Comparison of ENCODE assay signal across 9 cellular contexts in the genomic region with DNA sequence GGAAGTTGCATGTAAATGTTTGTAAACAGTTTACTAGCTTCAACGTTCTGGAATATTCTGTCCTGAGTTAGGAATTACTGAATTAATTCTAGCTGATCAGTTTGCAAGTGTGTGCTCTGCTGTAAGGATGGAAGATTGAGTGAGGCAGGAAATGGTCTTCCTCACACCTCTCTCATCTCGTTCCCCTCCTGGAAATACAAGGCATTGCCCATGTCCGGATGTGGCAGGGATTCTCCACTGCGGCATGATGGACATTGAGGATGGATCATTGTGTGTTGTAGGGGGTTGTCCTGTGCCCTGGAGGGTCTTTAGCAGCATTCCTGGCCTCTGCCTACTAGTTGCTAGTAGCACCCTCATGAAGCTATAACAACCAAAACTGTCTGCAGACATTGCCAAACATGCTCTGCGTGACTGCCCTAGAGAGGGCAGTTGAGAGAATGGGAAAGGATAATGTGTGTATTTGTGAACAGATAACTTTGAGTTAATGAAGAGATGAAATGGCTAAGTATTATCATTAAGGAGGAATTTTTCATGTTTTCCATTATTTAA. TPM values are rescaled to one million over a fixed set of nuclear protein-coding genes. Genes with fewer than 3 reads are reported as not detected.
A peak's percentile ranks its signal among the peaks of the same experiment; 100 is the strongest.
DNase-seq lines count a peak whose midpoint lies in the region; ATAC-seq and TF ChIP-seq lines count a peak whose summit lies in the region.
"Had no signal": no experiment of that assay in that cellular context is flagged by ENCODE, and none has a peak within 500 bp of the region (broad histone marks: within the 10 kb centered on the region; RNA-seq: fewer than 3 reads in every experiment).

No MANE protein-coding gene starts in this region.

- CTCF ChIA-PET in activated naive CD4-positive, alpha-beta T cell treated with anti-CD3 and anti-CD28 coated beads for 36 hours (lab: Charles Lee) = interaction anchor here (0.7 to 1.9 kb wide), 2 partner anchors 13 to 81 kb away, joined by 4 to 7 read pairs; partner anchors contain the start of gene CA5B

- H3K9me3 Mint-ChIP-seq in activated naive CD4-positive, alpha-beta T cell treated with anti-CD3 and anti-CD28 coated beads for 36 hours = no peaks in the 10 kb centered on the region

- peak; percentile 8 for DNase-seq in activated naive CD4-positive, alpha-beta T cell treated with anti-CD3 and anti-CD28 coated beads for 36 hours
- DNase-seq in activated naive CD4-positive, alpha-beta T cell treated with Interleukin-2 at 50 U/mL for 16 hours = no peak
- DNase-seq in upper lobe of left lung (no peak), right lobe of liver (no peak), left lobe of liver (ENCODE audit: low spot score) (no peak)
- DNase-seq: NCI-H1694 had no signal

- H3K9ac ChIP-seq in muscle layer of colon (ENCODE audit: low read length) = no peak overlapping the region

- ATAC-seq in upper lobe of left lung (ENCODE audit: low FRiP score in 2 of 2) (no peak), right lobe of liver (no peak), HG03378 (IDR thresholded peaks at IDR 0.05; ENCODE audit: unreplicated experiment) (no peak), left lobe of liver (no peak)

- H3K4me1 ChIP-seq in muscle layer of colon (ENCODE audit: insufficient read depth, low read length) (peaks cover 17% of the 10 kb centered on the region), upper lobe of left lung (peaks cover 10 to 33% (median 21%) of the 10 kb centered on the region in 4 donors), right lobe of liver (no peaks in the 10 kb centered on the region)

- TF ChIP-seq POLR2A in upper lobe of left lung (IDR thresholded peaks at IDR 0.05) = no peak
- TF ChIP-seq POLR2A in right lobe of liver (IDR thresholded peaks at IDR 0.05) = no peak

- peaks cover 4% of the 10 kb centered on the region for H3K36me3 ChIP-seq in muscle layer of colon (ENCODE audit: insufficient read depth, low read length)
- no peaks in the 10 kb centered on the region for H3K36me3 ChIP-seq in upper lobe of left lung
- no peaks in the 10 kb centered on the region for H3K36me3 ChIP-seq in right lobe of liver

- H3K9me3 ChIP-seq in muscle layer of colon (ENCODE audit: low read length) (no peaks in the 10 kb centered on the region), upper lobe of left lung (no peaks in the 10 kb centered on the region), right lobe of liver (no peaks in the 10 kb centered on the region)

- peaks cover 2% of the 10 kb centered on the region for H3K36me3 Mint-ChIP-seq in activated naive CD4-positive, alpha-beta T cell treated with anti-CD3 and anti-CD28 coated beads for 36 hours (ENCODE audit: low read depth)

- H3K4me3 ChIP-seq in muscle layer of colon (ENCODE audit: low read depth in 1 of 2, low read length in 2 of 2) = no peak overlapping the region
- peak overlapping the region in 1 of 4 donors; percentile 3 for H3K4me3 ChIP-seq in upper lobe of left lung
- H3K4me3 ChIP-seq in right lobe of liver = no peak overlapping the region

- peak overlapping the region; percentile 7 for H3K27ac ChIP-seq in angular gyrus (ENCODE audit: low read depth, low read length)
- H3K27ac ChIP-seq in muscle layer of colon (ENCODE audit: low read depth, low read length) = peak overlapping the region; percentile 64
- peak overlapping the region; percentile 74 to 92 (median 78) for H3K27ac ChIP-seq in upper lobe of left lung
- H3K27ac ChIP-seq in right lobe of liver = no peak overlapping the region

- no peaks in the 10 kb centered on the region for H3K27me3 Mint-ChIP-seq in activated naive CD4-positive, alpha-beta T cell treated with anti-CD3 and anti-CD28 coated beads for 36 hours (ENCODE audit: low read depth)

- TF ChIP-seq EP300 in upper lobe of left lung (IDR thresholded peaks at IDR 0.05) = no peak

- WGBS in upper lobe of left lung, 2 donors = 24 to 59% methylated on average over 2 to 5 of the region's 5 CpGs
- WGBS in right lobe of liver (ENCODE audit: insufficient coverage, low coverage, low lambda C conversion rate, missing lambda C conversion rate) = 50% methylated on average over 3 of the region's 5 CpGs

- no peak for TF ChIP-seq CTCF in upper lobe of left lung (IDR thresholded peaks at IDR 0.05)
- TF ChIP-seq CTCF in right lobe of liver (IDR thresholded peaks at IDR 0.05) = no peak

- peak overlapping the region; percentile 16 for H3K4me3 Mint-ChIP-seq in activated naive CD4-positive, alpha-beta T cell treated with anti-CD3 and anti-CD28 coated beads for 36 hours

- peak overlapping the region; percentile 92 for H3K27ac Mint-ChIP-seq in activated naive CD4-positive, alpha-beta T cell treated with anti-CD3 and anti-CD28 coated beads for 36 hours

- intact Hi-C loops in activated naive CD4-positive, alpha-beta T cell treated with anti-CD3 and anti-CD28 coated beads for 36 hours (cut with micrococcal nuclease) = loop anchor here (1.0 to 10.0 kb wide), 6 partner anchors 12 to 416 kb away; partner anchors contain the start of genes AP1S2, CA5B, PIGA and PIR
- intact Hi-C loops in right lobe of liver (cut with DNase I) = no loop called here

- peaks cover 65% of the 10 kb centered on the region for H3K4me1 Mint-ChIP-seq in activated naive CD4-positive, alpha-beta T cell treated with anti-CD3 and anti-CD28 coated beads for 36 hours (ENCODE audit: low read depth)

- H3K27me3 ChIP-seq in muscle layer of colon (ENCODE audit: control insufficient read depth in 1 of 2, insufficient read depth in 2 of 2, low read length in 2 of 2) (no peaks in the 10 kb centered on the region), upper lobe of left lung (no peaks in the 10 kb centered on the region), right lobe of liver (no peaks in the 10 kb centered on the region)

RNA-seq across cellular contexts. Expression of gene CA5B, which starts 12.6 kb away (rescaled TPM):
- 1 to 10 TPM; 7.0 to 9.5 TPM for total RNA-seq in activated naive CD4-positive, alpha-beta T cell treated with anti-CD3 and anti-CD28 coated beads for 36 hours
- total RNA-seq in upper lobe of left lung = 10 to 100 TPM in 5 of 6 donors, 1 to 10 TPM in 1; 9.9 to 35.6 (median 17.4) TPM
- 1 to 10 TPM; 1.5 to 4.3 (median 2.8) TPM for total RNA-seq in right lobe of liver
- 1.3 TPM for total RNA-seq in left lobe of liver

RNA-seq across cellular contexts. Expression of gene ZRSR2, which starts 39.6 kb away (rescaled TPM):
- 10 to 100 TPM; 15.7 to 16.7 TPM for total RNA-seq in activated naive CD4-positive, alpha-beta T cell treated with anti-CD3 and anti-CD28 coated beads for 36 hours
- total RNA-seq in upper lobe of left lung (10 to 100 TPM in 5 of 6 donors, 1 to 10 TPM in 1; 8.2 to 46.1 (median 15.4) TPM), right lobe of liver (1 to 10 TPM in 5 of 6 experiments, under 1 TPM in 1; 0.81 to 3.6 (median 3.2) TPM), left lobe of liver (2.6 TPM)

Comparison
In these comparisons a context has a peak if more than half of its experiments do, and no peak if none do; other contexts are left out.
1. H3K27ac ChIP-seq: peak in angular gyrus (single experiment), muscle layer of colon (single experiment) and upper lobe of left lung (4 of 4); none in right lobe of liver (0 of 3).